Comparison of ENCODE assay signal across 1 cellular context in genomic region chr19:55486043-55486970, GRCh38.
A peak's percentile ranks its signal among the peaks of the same experiment; 100 is the strongest.
TF ChIP-seq lines count a peak whose summit lies in the region.

No MANE protein-coding gene starts in this region.

TF ChIP-seq in K562, 482 proteins besides CTCF, POLR2A, EP300 and RAD21:
- TF ChIP-seq KLF13 (tag; IDR thresholded peaks at IDR 0.05; ENCODE audit: borderline replicate concordance, low read depth), result no peak
- peak; percentile 99 for TF ChIP-seq ZBTB33 (CRISPR knock-in tag; IDR thresholded peaks at IDR 0.05)
- no peak for TF ChIP-seq THAP7 (CRISPR knock-in tag; IDR thresholded peaks at IDR 0.05)
- TF ChIP-seq POLR2G (IDR thresholded peaks at IDR 0.05; ENCODE audit: low read depth, low read length), result peak; percentile 67
- no peak for TF ChIP-seq POLR2H (tag; IDR thresholded peaks at IDR 0.05; ENCODE audit: low read depth)
- no peak for TF ChIP-seq ZNF830 (CRISPR knock-in tag; IDR thresholded peaks at IDR 0.05)
- no peak for TF ChIP-seq SIN3B (IDR thresholded peaks at IDR 0.05; ENCODE audit: low read depth)
- TF ChIP-seq HNRNPL (IDR thresholded peaks at IDR 0.05; ENCODE audit: low read depth, low read length), result peak; percentile 67; the same call in 1 of the 2 replicates
